Comparison of ENCODE assay signal across 9 cellular contexts in genomic region chr19:7970716-7971448, GRCh38. TPM values are rescaled to one million over a fixed set of nuclear protein-coding genes. Genes with fewer than 3 reads are reported as not detected.
DNase-seq lines count a peak whose midpoint lies in the region; ATAC-seq lines count a peak whose summit lies in the region.
"Had no signal": no experiment of that assay in that cellular context is flagged by ENCODE, and none has a peak within 500 bp of the region (broad histone marks: within the 10 kb centered on the region; RNA-seq: fewer than 3 reads in every experiment).

No MANE protein-coding gene starts in this region.

- no peaks in the 10 kb centered on the region for H3K9me3 Mint-ChIP-seq in activated CD8-positive, alpha-beta memory T cell treated with anti-CD3 and anti-CD28 coated beads, Interleukin-2, amount 10 ng/mL, durations not matched to agents 7 days and 5 days (ENCODE audit: low read depth)
- H3K9me3 Mint-ChIP-seq in stimulated activated naive B cell treated with anti-CD40 and anti-IgM and Interleukin-4, amounts not matched to agents 10 μg/mL and 1 μg/mL and 100 μg/mL, for 72 hours, result no peaks in the 10 kb centered on the region
- H3K9me3 Mint-ChIP-seq: activated naive CD4-positive, alpha-beta T cell treated with anti-CD3 and anti-CD28 coated beads, Interleukin-2, amount 50 U/mL, for 72 hours had no signal

- peaks cover 3% of the 10 kb centered on the region for H3K4me1 Mint-ChIP-seq in activated CD8-positive, alpha-beta memory T cell treated with anti-CD3 and anti-CD28 coated beads, Interleukin-2, amount 10 ng/mL, durations not matched to agents 7 days and 5 days
- no peaks in the 10 kb centered on the region for H3K4me1 Mint-ChIP-seq in stimulated activated naive B cell treated with anti-CD40 and anti-IgM and Interleukin-4, amounts not matched to agents 10 μg/mL and 1 μg/mL and 100 μg/mL, for 72 hours

- H3K27me3 ChIP-seq in MG63 (no peaks in the 10 kb centered on the region), adipocyte (replicated peaks; ENCODE audit: control insufficient read depth, insufficient read depth, low read length) (no peaks in the 10 kb centered on the region)

- peaks cover 97% of the 10 kb centered on the region for H3K36me3 ChIP-seq in MG63
- H3K36me3 ChIP-seq in adipocyte (ENCODE audit: control insufficient read depth, insufficient read depth, low read length, severe bottlenecking), result peaks cover 57% of the 10 kb centered on the region

- CTCF ChIA-PET in activated CD8-positive, alpha-beta memory T cell treated with anti-CD3 and anti-CD28 coated beads, Interleukin-2, amount 10 ng/mL, durations not matched to agents 7 days and 5 days (lab: Charles Lee), result interaction anchor here (0.6 to 4.2 kb wide), 9 partner anchors 15 to 281 kb away, joined by 3 to 19 read pairs (median 5); partner anchors contain the start of genes ELAVL1 and TIMM44

- H3K27me3 Mint-ChIP-seq in activated CD8-positive, alpha-beta memory T cell treated with anti-CD3 and anti-CD28 coated beads, Interleukin-2, amount 10 ng/mL, durations not matched to agents 7 days and 5 days, result no peaks in the 10 kb centered on the region
- H3K27me3 Mint-ChIP-seq in stimulated activated naive B cell treated with anti-CD40 and anti-IgM and Interleukin-4, amounts not matched to agents 10 μg/mL and 1 μg/mL and 100 μg/mL, for 72 hours, result no peaks in the 10 kb centered on the region

- H3K9ac ChIP-seq in adipocyte (ENCODE audit: low read length), result no peak overlapping the region

- no peak overlapping the region for H3K4me3 ChIP-seq in MG63
- H3K4me3 ChIP-seq in adipocyte (ENCODE audit: low read length), result no peak overlapping the region

- DNase-seq in activated CD8-positive, alpha-beta memory T cell treated with anti-CD3 and anti-CD28 coated beads, Interleukin-2, amount 10 ng/mL, durations not matched to agents 7 days and 5 days, result no peak
- DNase-seq in activated CD8-positive, alpha-beta memory T cell treated with anti-CD3 and anti-CD28 coated beads, Interleukin-2, amount 50 U/mL, for 4 hours, result no peak
- peak; percentile 50 for DNase-seq in MG63
- peak; percentile 64 for DNase-seq in adipocyte (ENCODE audit: low read depth)
- peak; percentile 51 for DNase-seq in inferior parietal cortex (ENCODE audit: extremely low spot score)
- peak; percentile 11 for DNase-seq in stimulated activated naive B cell treated with anti-CD40 and anti-IgM and Interleukin-4, amounts not matched to agents 10 μg/mL and 1 μg/mL and 100 μg/mL, for 72 hours
- DNase-seq in SW480 (ENCODE audit: low spot score), result no peak

- no peaks in the 10 kb centered on the region for H3K9me3 ChIP-seq in MG63
- no peaks in the 10 kb centered on the region for H3K9me3 ChIP-seq in adipocyte (ENCODE audit: control insufficient read depth, low read length)

- ATAC-seq in activated CD8-positive, alpha-beta memory T cell treated with anti-CD3 and anti-CD28 coated beads, Interleukin-2, amount 10 ng/mL, durations not matched to agents 7 days and 5 days, result peak; percentile 51
- peak in 1 of 2 donors; percentile 45 for ATAC-seq in stimulated activated naive B cell treated with anti-CD40 and anti-IgM and Interleukin-4, amounts not matched to agents 10 μg/mL and 1 μg/mL and 100 μg/mL, for 72 hours (replicated peaks)
- no peak for ATAC-seq in HG03025 (IDR thresholded peaks at IDR 0.05; ENCODE audit: low FRiP score, unreplicated experiment)

- peaks cover 20% of the 10 kb centered on the region for H3K36me3 Mint-ChIP-seq in activated CD8-positive, alpha-beta memory T cell treated with anti-CD3 and anti-CD28 coated beads, Interleukin-2, amount 10 ng/mL, durations not matched to agents 7 days and 5 days
- H3K36me3 Mint-ChIP-seq in stimulated activated naive B cell treated with anti-CD40 and anti-IgM and Interleukin-4, amounts not matched to agents 10 μg/mL and 1 μg/mL and 100 μg/mL, for 72 hours, result peaks cover 42 to 46% of the 10 kb centered on the region in 2 donors

- no peaks in the 10 kb centered on the region for H3K4me1 ChIP-seq in adipocyte (ENCODE audit: control insufficient read depth, insufficient read depth, low read length)

- no peak overlapping the region for H3K27ac Mint-ChIP-seq in activated CD8-positive, alpha-beta memory T cell treated with anti-CD3 and anti-CD28 coated beads, Interleukin-2, amount 10 ng/mL, durations not matched to agents 7 days and 5 days
- peak overlapping the region; percentile 65 for H3K27ac Mint-ChIP-seq in stimulated activated naive B cell treated with anti-CD40 and anti-IgM and Interleukin-4, amounts not matched to agents 10 μg/mL and 1 μg/mL and 100 μg/mL, for 72 hours
- H3K27ac Mint-ChIP-seq: activated naive CD4-positive, alpha-beta T cell treated with anti-CD3 and anti-CD28 coated beads, Interleukin-2, amount 50 U/mL, for 72 hours had no signal

- H3K4me3 Mint-ChIP-seq in activated CD8-positive, alpha-beta memory T cell treated with anti-CD3 and anti-CD28 coated beads, Interleukin-2, amount 10 ng/mL, durations not matched to agents 7 days and 5 days, result no peak overlapping the region
- H3K4me3 Mint-ChIP-seq in stimulated activated naive B cell treated with anti-CD40 and anti-IgM and Interleukin-4, amounts not matched to agents 10 μg/mL and 1 μg/mL and 100 μg/mL, for 72 hours, result no peak overlapping the region

RNA-seq across cellular contexts. Expression of gene TIMM44, which starts 27.4 kb away (rescaled TPM):
- total RNA-seq in activated CD8-positive, alpha-beta memory T cell treated with anti-CD3 and anti-CD28 coated beads, Interleukin-2, amount 10 ng/mL, durations not matched to agents 7 days and 5 days, result 10 to 100 TPM; 63.7 to 76.4 TPM
- 132 and 210 TPM in 2 replicates for total RNA-seq in MG63 (2014; rRNA removed; shearing (Covaris generic); ENCODE audit: low replicate concordance)

RNA-seq across cellular contexts. Expression of gene ELAVL1, which starts 34.6 kb away (rescaled TPM):
- total RNA-seq in activated CD8-positive, alpha-beta memory T cell treated with anti-CD3 and anti-CD28 coated beads, Interleukin-2, amount 10 ng/mL, durations not matched to agents 7 days and 5 days, result 100 to 1,000 TPM; 119 to 150 TPM
- total RNA-seq in MG63 (2014; rRNA removed; shearing (Covaris generic); ENCODE audit: low replicate concordance), result 90.8 and 118 TPM in 2 replicates

RNA-seq across cellular contexts. Expression of gene CTXN1, which starts 44.9 kb away (rescaled TPM):
- total RNA-seq in activated CD8-positive, alpha-beta memory T cell treated with anti-CD3 and anti-CD28 coated beads, Interleukin-2, amount 10 ng/mL, durations not matched to agents 7 days and 5 days, result under 1 TPM in 1 of 2 experiments, not detected in 1; 0.23 TPM
- 8.5 and 16.2 TPM in 2 replicates for total RNA-seq in MG63 (2014; rRNA removed; shearing (Covaris generic); ENCODE audit: low replicate concordance)

RNA-seq across cellular contexts. Expression of gene SNAPC2, which starts 50.7 kb away (rescaled TPM):
- 10 to 100 TPM; 18.0 to 24.0 TPM for total RNA-seq in activated CD8-positive, alpha-beta memory T cell treated with anti-CD3 and anti-CD28 coated beads, Interleukin-2, amount 10 ng/mL, durations not matched to agents 7 days and 5 days
- total RNA-seq in MG63 (2014; rRNA removed; shearing (Covaris generic); ENCODE audit: low replicate concordance), result 39.9 and 45.1 TPM in 2 replicates

RNA-seq across cellular contexts. Expression of gene TGFBR3L, which starts 56.3 kb away (rescaled TPM):
- 1 to 10 TPM; 7.7 to 9.1 TPM for total RNA-seq in activated CD8-positive, alpha-beta memory T cell treated with anti-CD3 and anti-CD28 coated beads, Interleukin-2, amount 10 ng/mL, durations not matched to agents 7 days and 5 days
- total RNA-seq in MG63 (2014; rRNA removed; shearing (Covaris generic); ENCODE audit: low replicate concordance), result 0.46 TPM in 1 of 2 replicates, not detected in the other

Comparison
In these comparisons a context has a peak if more than half of its experiments do, and no peak if none do; other contexts are left out.
1. DNase-seq: peak in MG63 (single experiment), adipocyte (single experiment), inferior parietal cortex (single experiment) and stimulated activated naive B cell treated with anti-CD40 and anti-IgM and Interleukin-4, amounts not matched to agents 10 μg/mL and 1 μg/mL and 100 μg/mL, for 72 hours (single experiment); none in activated CD8-positive, alpha-beta memory T cell treated with anti-CD3 and anti-CD28 coated beads, Interleukin-2, amount 10 ng/mL, durations not matched to agents 7 days and 5 days (single experiment), activated CD8-positive, alpha-beta memory T cell treated with anti-CD3 and anti-CD28 coated beads, Interleukin-2, amount 50 U/mL, for 4 hours (single experiment) and SW480 (single experiment).